In genomic region chr3:170584585-170585007, GRCh38 we compare ENCODE assay signal across 8 cellular contexts. TPM values are rescaled to one million over a fixed set of nuclear protein-coding genes. Genes with fewer than 3 reads are reported as not detected.
A peak's percentile ranks its signal among the peaks of the same experiment; 100 is the strongest.
DNase-seq lines count a peak whose midpoint lies in the region; ATAC-seq and TF ChIP-seq lines count a peak whose summit lies in the region.

No MANE protein-coding gene starts in this region.

- H3K4me1 Mint-ChIP-seq in endodermal cell, result peaks cover 21% of the 10 kb centered on the region
- H3K4me1 Mint-ChIP-seq in memory B cell, result no peaks in the 10 kb centered on the region

- intact Hi-C loops in stomach (cut with DNase I; ENCODE audit: low total_unique reads), result no loop called here

- no peak for TF ChIP-seq POLR2A in stomach (IDR thresholded peaks at IDR 0.05)

- H3K27me3 Mint-ChIP-seq in endodermal cell (ENCODE audit: insufficient read depth) (peaks cover 43% of the 10 kb centered on the region), memory B cell (peaks cover 28% of the 10 kb centered on the region)

- H3K27ac ChIP-seq in Karpas-422 (ENCODE audit: low read length) (no peak overlapping the region), endodermal cell (ENCODE audit: low read depth, low read length) (no peak overlapping the region), stomach (no peak overlapping the region)

- no peak for TF ChIP-seq CTCF in endodermal cell (conservative IDR thresholded peaks at IDR 0.05)
- TF ChIP-seq CTCF in stomach (IDR thresholded peaks at IDR 0.05), result no peak

- H3K36me3 Mint-ChIP-seq in endodermal cell (ENCODE audit: low read depth) (no peaks in the 10 kb centered on the region), memory B cell (peaks cover 2% of the 10 kb centered on the region)

- H3K9me3 Mint-ChIP-seq in endodermal cell (no peaks in the 10 kb centered on the region), memory B cell (peaks cover 4% of the 10 kb centered on the region)

- H3K27me3 ChIP-seq in Karpas-422 (ENCODE audit: low read length) (no peaks in the 10 kb centered on the region), endodermal cell (ENCODE audit: control insufficient read depth, insufficient read depth, low read length, poor library complexity, severe bottlenecking) (peaks cover 62% of the 10 kb centered on the region), stomach (peaks cover 15 to 69% (median 36%) of the 10 kb centered on the region in 3 donors)

- no peaks in the 10 kb centered on the region for H4K20me1 ChIP-seq in Karpas-422 (ENCODE audit: insufficient read depth, low read depth, low read length)

- 4 to 11% methylated on average over 9 to 19 of the region's 20 CpGs for WGBS in endodermal cell (ENCODE audit: insufficient coverage in 1 of 2, insufficient read length in 1 of 2), 2 experiments
- WGBS in stomach, 5 donors, result 2 to 14% (median 4%) methylated on average over 12 to 20 of the region's 20 CpGs

- H3K4me3 ChIP-seq in Karpas-422 (ENCODE audit: low read length) (no peak overlapping the region), endodermal cell (ENCODE audit: low read length) (peak overlapping the region; percentile 77), stomach (peak overlapping the region in 1 of 4 donors; percentile 31)

- no peaks in the 10 kb centered on the region for H3K4me1 ChIP-seq in Karpas-422 (ENCODE audit: low read length)
- H3K4me1 ChIP-seq in endodermal cell (ENCODE audit: control insufficient read depth, insufficient read depth, low read length), result peaks cover 16% of the 10 kb centered on the region
- H3K4me1 ChIP-seq in stomach, result peaks cover 0 to 17% (median 7%) of the 10 kb centered on the region in 4 donors

- H3K36me3 ChIP-seq in Karpas-422 (ENCODE audit: insufficient read depth, low read length) (no peaks in the 10 kb centered on the region), endodermal cell (ENCODE audit: control insufficient read depth, insufficient read depth, low read length) (no peaks in the 10 kb centered on the region), stomach (no peaks in the 10 kb centered on the region)

- H3K4me2 ChIP-seq in Karpas-422 (ENCODE audit: low read depth, low read length, poor library complexity, severe bottlenecking), result no peak overlapping the region

- ATAC-seq in memory B cell (ENCODE audit: low read depth) (no peak), HG03460 (IDR thresholded peaks at IDR 0.05; ENCODE audit: unreplicated experiment) (no peak)

- H2AFZ ChIP-seq in Karpas-422 (ENCODE audit: low read length), result no peak overlapping the region

- H3K9ac ChIP-seq in Karpas-422 (ENCODE audit: low read length) (no peak overlapping the region), endodermal cell (ENCODE audit: extremely low read depth, low read length, poor library complexity, severe bottlenecking) (no peak overlapping the region)

- TF ChIP-seq EP300 in stomach (IDR thresholded peaks at IDR 0.05), result no peak

- no peaks in the 10 kb centered on the region for H3K79me2 ChIP-seq in Karpas-422 (ENCODE audit: low read length)

- H3K4me3 Mint-ChIP-seq in endodermal cell, result peak overlapping the region; percentile 58
- no peak overlapping the region for H3K4me3 Mint-ChIP-seq in memory B cell

- no peaks in the 10 kb centered on the region for H3K9me2 ChIP-seq in Karpas-422 (replicated peaks; ENCODE audit: insufficient read depth, low read length)

- H3K27ac Mint-ChIP-seq in endodermal cell (no peak overlapping the region), memory B cell (no peak overlapping the region)

- H3K9me3 ChIP-seq in Karpas-422 (ENCODE audit: low read length) (no peaks in the 10 kb centered on the region), endodermal cell (ENCODE audit: control insufficient read depth, low read length) (no peaks in the 10 kb centered on the region), stomach (peaks cover 0 to 16% (median 3%) of the 10 kb centered on the region in 4 donors)

- DNase-seq in ELF-1 (ENCODE audit: low read depth, low spot score) (peak; percentile 88), Karpas-422 (peak; percentile 61), endodermal cell (peak; percentile 96), memory B cell (ENCODE audit: low spot score in 2 of 2) (peak; percentile 12 to 24), stomach (peak; percentile 64), SKM-1 (lab: John Stamatoyannopoulos, UW; ENCODE audit: unreplicated experiment) (no peak)
- peak; percentile 64 to 66 for DNase-seq in activated CD4-positive, alpha-beta T cell treated with anti-CD3 and anti-CD28 coated beads, Interleukin-2, amount 50 U/mL, for 48 hours

RNA-seq across cellular contexts. Expression of gene SLC7A14, which starts 1.3 kb away (rescaled TPM):
- total RNA-seq in Karpas-422 (2014; rRNA removed; shearing (Covaris generic); ENCODE audit: low replicate concordance), result not detected in 2 replicates
- under 1 TPM; 0.29 to 0.42 TPM for total RNA-seq in endodermal cell
- polyA plus RNA-seq in endodermal cell (2013, experiment 1 of 2), result 0.14 TPM
- 0.08 TPM for polyA plus RNA-seq in endodermal cell (2013, experiment 2 of 2)
- total RNA-seq in stomach, result 1 to 10 TPM in 1 of 5 donors, under 1 TPM in 1, not detected in 3; 0.43 to 2.4 TPM
- polyA plus RNA-seq in stomach, result under 1 TPM in 1 of 3 donors, not detected in 2; 0.10 TPM
